ENCODE assay signal across 8 cellular contexts in genomic region chr14:73655851-73656250, GRCh38. TPM values are rescaled to one million over a fixed set of nuclear protein-coding genes. Genes with fewer than 3 reads are reported as not detected.
"Had no signal": no experiment of that assay in that cellular context is flagged by ENCODE, and none has a peak within 500 bp of the region (broad histone marks: within the 10 kb centered on the region; RNA-seq: fewer than 3 reads in every experiment).

No MANE protein-coding gene starts in this region.

- DNase-seq: GDM1, GF-D8 had no signal

- FAIRE-seq: GM12878, GM12891, GM12892, GM18507, GM19239 had no signal

RNA-seq across cellular contexts. Expression of gene ACOT6, which starts 43.5 kb away (rescaled TPM):
- total RNA-seq: G401, GM12878 had no signal
